Comparison of ENCODE assay signal across 1 cellular context in genomic region chr2:127463155-127463991, GRCh38.
TF ChIP-seq lines count a peak whose summit lies in the region.

No MANE protein-coding gene starts in this region.

TF ChIP-seq in H1, 55 proteins besides CTCF, POLR2A, EP300 and RAD21:
- TF ChIP-seq SIN3A (conservative IDR thresholded peaks at IDR 0.05 in 1 of 2, IDR thresholded peaks at IDR 0.05 in 1 of 2; ENCODE audit: low read depth in 1 of 2, low read length in 2 of 2) = peak in 1 of 2 experiments; percentile 66; a peak in 2 of 4 replicates
- no peak for TF ChIP-seq SP2 (IDR thresholded peaks at IDR 0.05; ENCODE audit: low read length)
- TF ChIP-seq HDAC2 (IDR thresholded peaks at IDR 0.05; ENCODE audit: borderline replicate concordance in 1 of 2, low read depth in 2 of 2, low read length in 2 of 2) = no peak
- TF ChIP-seq RNF2 (IDR thresholded peaks at IDR 0.05; ENCODE audit: borderline replicate concordance, low read depth, low read length, missing control alignments, poor library complexity, severe bottlenecking) = no peak
- no peak for TF ChIP-seq CTBP2 (IDR thresholded peaks at IDR 0.05; ENCODE audit: borderline replicate concordance, insufficient read depth, insufficient read length, low read length)
- no peak for TF ChIP-seq EZH2 (IDR thresholded peaks at IDR 0.05; ENCODE audit: low read depth, low read length, severe bottlenecking)
- TF ChIP-seq SAP30 (IDR thresholded peaks at IDR 0.05; ENCODE audit: insufficient read depth, insufficient replicate concordance, low read length) = peak; percentile 60
- no peak for TF ChIP-seq KDM5A (IDR thresholded peaks at IDR 0.05; ENCODE audit: low read length)
- no peak for TF ChIP-seq MAFK (IDR thresholded peaks at IDR 0.05; ENCODE audit: low read depth, low read length)
- TF ChIP-seq SIX5 (IDR thresholded peaks at IDR 0.05; ENCODE audit: low read depth, low read length) = no peak
- TF ChIP-seq, protein P1, sequence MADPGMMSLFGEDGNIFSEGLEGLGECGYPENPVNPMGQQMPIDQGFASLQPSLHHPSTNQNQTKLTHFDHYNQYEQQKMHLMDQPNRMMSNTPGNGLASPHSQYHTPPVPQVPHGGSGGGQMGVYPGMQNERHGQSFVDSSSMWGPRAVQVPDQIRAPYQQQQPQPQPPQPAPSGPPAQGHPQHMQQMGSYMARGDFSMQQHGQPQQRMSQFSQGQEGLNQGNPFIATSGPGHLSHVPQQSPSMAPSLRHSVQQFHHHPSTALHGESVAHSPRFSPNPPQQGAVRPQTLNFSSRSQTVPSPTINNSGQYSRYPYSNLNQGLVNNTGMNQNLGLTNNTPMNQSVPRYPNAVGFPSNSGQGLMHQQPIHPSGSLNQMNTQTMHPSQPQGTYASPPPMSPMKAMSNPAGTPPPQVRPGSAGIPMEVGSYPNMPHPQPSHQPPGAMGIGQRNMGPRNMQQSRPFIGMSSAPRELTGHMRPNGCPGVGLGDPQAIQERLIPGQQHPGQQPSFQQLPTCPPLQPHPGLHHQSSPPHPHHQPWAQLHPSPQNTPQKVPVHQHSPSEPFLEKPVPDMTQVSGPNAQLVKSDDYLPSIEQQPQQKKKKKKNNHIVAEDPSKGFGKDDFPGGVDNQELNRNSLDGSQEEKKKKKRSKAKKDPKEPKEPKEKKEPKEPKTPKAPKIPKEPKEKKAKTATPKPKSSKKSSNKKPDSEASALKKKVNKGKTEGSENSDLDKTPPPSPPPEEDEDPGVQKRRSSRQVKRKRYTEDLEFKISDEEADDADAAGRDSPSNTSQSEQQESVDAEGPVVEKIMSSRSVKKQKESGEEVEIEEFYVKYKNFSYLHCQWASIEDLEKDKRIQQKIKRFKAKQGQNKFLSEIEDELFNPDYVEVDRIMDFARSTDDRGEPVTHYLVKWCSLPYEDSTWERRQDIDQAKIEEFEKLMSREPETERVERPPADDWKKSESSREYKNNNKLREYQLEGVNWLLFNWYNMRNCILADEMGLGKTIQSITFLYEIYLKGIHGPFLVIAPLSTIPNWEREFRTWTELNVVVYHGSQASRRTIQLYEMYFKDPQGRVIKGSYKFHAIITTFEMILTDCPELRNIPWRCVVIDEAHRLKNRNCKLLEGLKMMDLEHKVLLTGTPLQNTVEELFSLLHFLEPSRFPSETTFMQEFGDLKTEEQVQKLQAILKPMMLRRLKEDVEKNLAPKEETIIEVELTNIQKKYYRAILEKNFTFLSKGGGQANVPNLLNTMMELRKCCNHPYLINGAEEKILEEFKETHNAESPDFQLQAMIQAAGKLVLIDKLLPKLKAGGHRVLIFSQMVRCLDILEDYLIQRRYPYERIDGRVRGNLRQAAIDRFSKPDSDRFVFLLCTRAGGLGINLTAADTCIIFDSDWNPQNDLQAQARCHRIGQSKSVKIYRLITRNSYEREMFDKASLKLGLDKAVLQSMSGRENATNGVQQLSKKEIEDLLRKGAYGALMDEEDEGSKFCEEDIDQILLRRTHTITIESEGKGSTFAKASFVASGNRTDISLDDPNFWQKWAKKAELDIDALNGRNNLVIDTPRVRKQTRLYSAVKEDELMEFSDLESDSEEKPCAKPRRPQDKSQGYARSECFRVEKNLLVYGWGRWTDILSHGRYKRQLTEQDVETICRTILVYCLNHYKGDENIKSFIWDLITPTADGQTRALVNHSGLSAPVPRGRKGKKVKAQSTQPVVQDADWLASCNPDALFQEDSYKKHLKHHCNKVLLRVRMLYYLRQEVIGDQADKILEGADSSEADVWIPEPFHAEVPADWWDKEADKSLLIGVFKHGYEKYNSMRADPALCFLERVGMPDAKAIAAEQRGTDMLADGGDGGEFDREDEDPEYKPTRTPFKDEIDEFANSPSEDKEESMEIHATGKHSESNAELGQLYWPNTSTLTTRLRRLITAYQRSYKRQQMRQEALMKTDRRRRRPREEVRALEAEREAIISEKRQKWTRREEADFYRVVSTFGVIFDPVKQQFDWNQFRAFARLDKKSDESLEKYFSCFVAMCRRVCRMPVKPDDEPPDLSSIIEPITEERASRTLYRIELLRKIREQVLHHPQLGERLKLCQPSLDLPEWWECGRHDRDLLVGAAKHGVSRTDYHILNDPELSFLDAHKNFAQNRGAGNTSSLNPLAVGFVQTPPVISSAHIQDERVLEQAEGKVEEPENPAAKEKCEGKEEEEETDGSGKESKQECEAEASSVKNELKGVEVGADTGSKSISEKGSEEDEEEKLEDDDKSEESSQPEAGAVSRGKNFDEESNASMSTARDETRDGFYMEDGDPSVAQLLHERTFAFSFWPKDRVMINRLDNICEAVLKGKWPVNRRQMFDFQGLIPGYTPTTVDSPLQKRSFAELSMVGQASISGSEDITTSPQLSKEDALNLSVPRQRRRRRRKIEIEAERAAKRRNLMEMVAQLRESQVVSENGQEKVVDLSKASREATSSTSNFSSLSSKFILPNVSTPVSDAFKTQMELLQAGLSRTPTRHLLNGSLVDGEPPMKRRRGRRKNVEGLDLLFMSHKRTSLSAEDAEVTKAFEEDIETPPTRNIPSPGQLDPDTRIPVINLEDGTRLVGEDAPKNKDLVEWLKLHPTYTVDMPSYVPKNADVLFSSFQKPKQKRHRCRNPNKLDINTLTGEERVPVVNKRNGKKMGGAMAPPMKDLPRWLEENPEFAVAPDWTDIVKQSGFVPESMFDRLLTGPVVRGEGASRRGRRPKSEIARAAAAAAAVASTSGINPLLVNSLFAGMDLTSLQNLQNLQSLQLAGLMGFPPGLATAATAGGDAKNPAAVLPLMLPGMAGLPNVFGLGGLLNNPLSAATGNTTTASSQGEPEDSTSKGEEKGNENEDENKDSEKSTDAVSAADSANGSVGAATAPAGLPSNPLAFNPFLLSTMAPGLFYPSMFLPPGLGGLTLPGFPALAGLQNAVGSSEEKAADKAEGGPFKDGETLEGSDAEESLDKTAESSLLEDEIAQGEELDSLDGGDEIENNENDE (IDR thresholded peaks at IDR 0.05; ENCODE audit: insufficient replicate concordance, low read length) = no peak
- no peak for TF ChIP-seq ATF2 (IDR thresholded peaks at IDR 0.05; ENCODE audit: low read length)
- no peak for TF ChIP-seq NANOG (IDR thresholded peaks at IDR 0.05; ENCODE audit: insufficient read depth, low read depth, low read length, poor library complexity, severe bottlenecking)
- TF ChIP-seq GTF2F1 (IDR thresholded peaks at IDR 0.05; ENCODE audit: borderline replicate concordance, low read depth, low read length) = no peak
- TF ChIP-seq BRCA1 (IDR thresholded peaks at IDR 0.05; ENCODE audit: low read depth, low read length) = no peak
- no peak for TF ChIP-seq SRF (IDR thresholded peaks at IDR 0.05; ENCODE audit: low read depth, low read length)
- TF ChIP-seq ASH2L (IDR thresholded peaks at IDR 0.05; ENCODE audit: low read length) = peak; percentile 63
- no peak for TF ChIP-seq RFX5 (IDR thresholded peaks at IDR 0.05; ENCODE audit: borderline replicate concordance, low read depth, low read length)
- TF ChIP-seq NRF1 (IDR thresholded peaks at IDR 0.05; ENCODE audit: low read depth, low read length) = no peak
- peak; percentile 60 for TF ChIP-seq E2F6 (IDR thresholded peaks at IDR 0.05)
- no peak for TF ChIP-seq ZNF274 (IDR thresholded peaks at IDR 0.05; ENCODE audit: borderline replicate concordance, extremely low read depth, low read length)
- no peak for TF ChIP-seq JUN (IDR thresholded peaks at IDR 0.05; ENCODE audit: low read depth, low read length)
- TF ChIP-seq, protein P2, sequence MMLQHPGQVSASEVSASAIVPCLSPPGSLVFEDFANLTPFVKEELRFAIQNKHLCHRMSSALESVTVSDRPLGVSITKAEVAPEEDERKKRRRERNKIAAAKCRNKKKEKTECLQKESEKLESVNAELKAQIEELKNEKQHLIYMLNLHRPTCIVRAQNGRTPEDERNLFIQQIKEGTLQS (IDR thresholded peaks at IDR 0.05; ENCODE audit: insufficient read depth, low read depth, low read length) = no peak
- peak; percentile 80 for TF ChIP-seq RBBP5 (IDR thresholded peaks at IDR 0.05; ENCODE audit: borderline replicate concordance, low read depth, low read length)
- no peak for TF ChIP-seq USF2 (IDR thresholded peaks at IDR 0.05; ENCODE audit: low read length)
- no peak for TF ChIP-seq SIRT6 (IDR thresholded peaks at IDR 0.05; ENCODE audit: low read length)
- no peak for TF ChIP-seq TBP (IDR thresholded peaks at IDR 0.05; ENCODE audit: low read depth, low read length)
- TF ChIP-seq TAF7 (optimal IDR thresholded peaks at IDR 0.05; ENCODE audit: borderline replicate concordance, low read depth, low read length) = no peak
- TF ChIP-seq YY1 (IDR thresholded peaks at IDR 0.05; ENCODE audit: low read depth, low read length) = no peak
- TF ChIP-seq BCL11A (IDR thresholded peaks at IDR 0.05; ENCODE audit: low read depth in 2 of 2, low read length in 2 of 2) = no peak
- no peak for TF ChIP-seq TEAD4 (IDR thresholded peaks at IDR 0.05; ENCODE audit: low read depth, low read length)
- no peak for TF ChIP-seq KDM1A (IDR thresholded peaks at IDR 0.05; ENCODE audit: borderline replicate concordance, low read length)
- TF ChIP-seq CHD1 (IDR thresholded peaks at IDR 0.05; ENCODE audit: low read depth, low read length) = no peak
- TF ChIP-seq TAF1 (IDR thresholded peaks at IDR 0.05; ENCODE audit: low read depth, low read length) = peak; percentile 50
- TF ChIP-seq PHF8 (conservative IDR thresholded peaks at IDR 0.05; ENCODE audit: low read depth, low read length) = no peak
- TF ChIP-seq POU5F1 (IDR thresholded peaks at IDR 0.05; ENCODE audit: low read depth, low read length) = no peak
- TF ChIP-seq HDAC6 (IDR thresholded peaks at IDR 0.05; ENCODE audit: low read depth, low read length) = no peak
- TF ChIP-seq CHD2 (IDR thresholded peaks at IDR 0.05; ENCODE audit: low read length) = no peak
- TF ChIP-seq GABPA (IDR thresholded peaks at IDR 0.05; ENCODE audit: borderline replicate concordance, insufficient read depth, low read length) = no peak
- no peak for TF ChIP-seq KDM4A (IDR thresholded peaks at IDR 0.05; ENCODE audit: low read depth, low read length, severe bottlenecking)
- no peak for TF ChIP-seq SUZ12 (IDR thresholded peaks at IDR 0.05; ENCODE audit: low read length)
- no peak for TF ChIP-seq EGR1 (IDR thresholded peaks at IDR 0.05; ENCODE audit: borderline replicate concordance, low read depth, low read length)
- no peak for TF ChIP-seq CBX8 (IDR thresholded peaks at IDR 0.05; ENCODE audit: borderline replicate concordance, low read depth, low read length)
- TF ChIP-seq POLR2AphosphoS5 (IDR thresholded peaks at IDR 0.05; ENCODE audit: low read depth, low read length) = no peak
- no peak for TF ChIP-seq JUND (IDR thresholded peaks at IDR 0.05; ENCODE audit: low read length)
- no peak for TF ChIP-seq RXRA (IDR thresholded peaks at IDR 0.05; ENCODE audit: insufficient read depth, low read depth, low read length)
- TF ChIP-seq SP4 (IDR thresholded peaks at IDR 0.05; ENCODE audit: low read length) = no peak
- no peak for TF ChIP-seq BACH1 (IDR thresholded peaks at IDR 0.05; ENCODE audit: low read length)
- peak; percentile 24; the same call in 1 of the 2 replicates for TF ChIP-seq SP1 (IDR thresholded peaks at IDR 0.05; ENCODE audit: low read depth, low read length)
- TF ChIP-seq CEBPB (IDR thresholded peaks at IDR 0.05; ENCODE audit: low read depth, low read length) = no peak
- TF ChIP-seq, protein P3, sequence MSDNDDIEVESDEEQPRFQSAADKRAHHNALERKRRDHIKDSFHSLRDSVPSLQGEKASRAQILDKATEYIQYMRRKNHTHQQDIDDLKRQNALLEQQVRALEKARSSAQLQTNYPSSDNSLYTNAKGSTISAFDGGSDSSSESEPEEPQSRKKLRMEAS (IDR thresholded peaks at IDR 0.05) = peak; percentile 87
- peak; percentile 84 for TF ChIP-seq CREB1 (IDR thresholded peaks at IDR 0.05)
